13 cellular contexts compared by ENCODE assay signal in genomic region chr2:20490300-20491181, GRCh38. TPM values are rescaled to one million over a fixed set of nuclear protein-coding genes. Genes with fewer than 3 reads are reported as not detected.
DNase-seq lines count a peak whose midpoint lies in the region; TF ChIP-seq lines count a peak whose summit lies in the region.
"Had no signal": no experiment of that assay in that cellular context is flagged by ENCODE, and none has a peak within 500 bp of the region (broad histone marks: within the 10 kb centered on the region; RNA-seq: fewer than 3 reads in every experiment).

No MANE protein-coding gene starts in this region.

- H3K9me3 ChIP-seq in right atrium auricular region = no peaks in the 10 kb centered on the region
- H3K9me3 ChIP-seq: BLaER1 had no signal

- TF ChIP-seq CTCF in brain microvascular endothelial cell (IDR thresholded peaks at IDR 0.05; ENCODE audit: low read depth, low read length, missing control alignments) (no peak), right atrium auricular region (IDR thresholded peaks at IDR 0.05) (no peak), retinal pigment epithelial cell (conservative IDR thresholded peaks at IDR 0.05; ENCODE audit: low read depth, low read length) (no peak)

- in situ Hi-C loops in brain microvascular endothelial cell (cut with HindIII; ENCODE audit: low pct_ligation_motif_present, low sequenced_read_pairs) = no loop called here

- H3K4me3 ChIP-seq in brain microvascular endothelial cell (ENCODE audit: low read depth, low read length) (no peak overlapping the region), right atrium auricular region (no peak overlapping the region), retinal pigment epithelial cell (ENCODE audit: low read length) (no peak overlapping the region)
- H3K4me3 ChIP-seq: BLaER1, coronary artery had no signal

- H3K36me3 ChIP-seq in brain microvascular endothelial cell (replicated peaks) (no peaks in the 10 kb centered on the region), right atrium auricular region (no peaks in the 10 kb centered on the region)
- H3K36me3 ChIP-seq: BLaER1 had no signal

- no peaks in the 10 kb centered on the region for H3K27me3 ChIP-seq in brain microvascular endothelial cell (replicated peaks)
- no peaks in the 10 kb centered on the region for H3K27me3 ChIP-seq in right atrium auricular region

- H3K27ac ChIP-seq in brain microvascular endothelial cell (no peak overlapping the region), right atrium auricular region (no peak overlapping the region)
- H3K27ac ChIP-seq: BLaER1, coronary artery, parathyroid adenoma had no signal

- peaks cover 0 to 15% of the 10 kb centered on the region in 2 donors for H3K4me1 ChIP-seq in right atrium auricular region
- H3K4me1 ChIP-seq: parathyroid adenoma had no signal

- DNase-seq in DMS79 (lab: John Stamatoyannopoulos, UW) (peak; percentile 58), brain microvascular endothelial cell (peak; percentile 37), right atrium auricular region (ENCODE audit: low spot score) (peak; percentile 81), retinal pigment epithelial cell (ENCODE audit: low read depth) (peak; percentile 91), NOMO-1 treated with DMSO at 0.1 percent for 48 hours (lab: John Stamatoyannopoulos, UW; ENCODE audit: unreplicated experiment) (no peak), OCI-M2 (lab: John Stamatoyannopoulos, UW; ENCODE audit: unreplicated experiment) (no peak), iPS-NIHi11 (ENCODE audit: low spot score) (no peak)
- DNase-seq in activated CD4-positive, alpha-beta T cell treated with anti-CD3 and anti-CD28 coated beads for 48 hours = no peak
- DNase-seq: activated T-cell treated with anti-CD3 and anti-CD28 coated beads, Interleukin-2, amount 50 U/mL, for 4 hours; NCI-H82 had no signal

RNA-seq across cellular contexts. Expression of gene RHOB, which starts 43.7 kb away (rescaled TPM):
- total RNA-seq in right atrium auricular region = 100 to 1,000 TPM; 471 to 664 TPM

Comparison
In these comparisons a context has a peak if more than half of its experiments do, and no peak if none do; other contexts are left out.
1. DNase-seq: peak in DMS79 (single experiment), brain microvascular endothelial cell (single experiment), right atrium auricular region (single experiment) and retinal pigment epithelial cell (single experiment); none in NOMO-1 treated with DMSO at 0.1 percent for 48 hours (single experiment), OCI-M2 (single experiment), iPS-NIHi11 (single experiment) and activated CD4-positive, alpha-beta T cell treated with anti-CD3 and anti-CD28 coated beads for 48 hours (single experiment).